8 cellular contexts compared by ENCODE assay signal in genomic region chr3:137792633-137793271, GRCh38. TPM values are rescaled to one million over a fixed set of nuclear protein-coding genes. Genes with fewer than 3 reads are reported as not detected.
A peak's percentile ranks its signal among the peaks of the same experiment; 100 is the strongest.
DNase-seq lines count a peak whose midpoint lies in the region; ATAC-seq and TF ChIP-seq lines count a peak whose summit lies in the region.

No MANE protein-coding gene starts in this region.

- H3K9me3 Mint-ChIP-seq in natural killer cell treated with Interleukin-12 subunit alpha and Interleukin-12 subunit beta and Interleukin-15 and Interleukin-18, amount 100 ng/mL, for 72 hours = no peaks in the 10 kb centered on the region

- no peaks in the 10 kb centered on the region for H3K36me3 ChIP-seq in ascending aorta

- no peak overlapping the region for H3K27ac Mint-ChIP-seq in natural killer cell treated with Interleukin-12 subunit alpha and Interleukin-12 subunit beta and Interleukin-15 and Interleukin-18, amount 100 ng/mL, for 72 hours

- no peaks in the 10 kb centered on the region for H3K27me3 ChIP-seq in ascending aorta

- H3K4me1 ChIP-seq in ascending aorta = no peaks in the 10 kb centered on the region

- peak; percentile 50 for DNase-seq in AG20443 (ENCODE audit: low spot score)
- DNase-seq in GM13977 (ENCODE audit: low spot score) = peak; percentile 15
- DNase-seq in RKO (ENCODE audit: low spot score) = peak; percentile 70
- peak; percentile 32 for DNase-seq in globus pallidus (ENCODE audit: low spot score)
- DNase-seq in natural killer cell treated with Interleukin-12 subunit alpha and Interleukin-12 subunit beta and Interleukin-15 and Interleukin-18, amount 100 ng/mL, for 72 hours (ENCODE audit: low spot score) = no peak
- no peak for DNase-seq in ascending aorta (ENCODE audit: low spot score in 2 of 2)

- in situ Hi-C loops in GM13977 (cut with MboI; ENCODE audit: low pct_unique_long_range_greater_than_20kb, low sequenced_read_pairs, unreplicated experiment) = no loop called here

- H3K4me3 Mint-ChIP-seq in natural killer cell treated with Interleukin-12 subunit alpha and Interleukin-12 subunit beta and Interleukin-15 and Interleukin-18, amount 100 ng/mL, for 72 hours = no peak overlapping the region

- no peaks in the 10 kb centered on the region for H3K4me1 Mint-ChIP-seq in natural killer cell treated with Interleukin-12 subunit alpha and Interleukin-12 subunit beta and Interleukin-15 and Interleukin-18, amount 100 ng/mL, for 72 hours (ENCODE audit: low read depth in 2 of 2)

- H3K9me3 ChIP-seq in ascending aorta = no peaks in the 10 kb centered on the region

- intact Hi-C loops in ascending aorta (cut with DNase I) = no loop called here

- H3K36me3 Mint-ChIP-seq in natural killer cell treated with Interleukin-12 subunit alpha and Interleukin-12 subunit beta and Interleukin-15 and Interleukin-18, amount 100 ng/mL, for 72 hours = no peaks in the 10 kb centered on the region

- H3K27me3 Mint-ChIP-seq in natural killer cell treated with Interleukin-12 subunit alpha and Interleukin-12 subunit beta and Interleukin-15 and Interleukin-18, amount 100 ng/mL, for 72 hours = peaks cover 0 to 8% of the 10 kb centered on the region in 2 donors

- no peak overlapping the region for H3K4me3 ChIP-seq in ascending aorta

- ATAC-seq in HG03469 (IDR thresholded peaks at IDR 0.05; ENCODE audit: unreplicated experiment) (no peak), HG02970 (IDR thresholded peaks at IDR 0.05; ENCODE audit: low FRiP score, unreplicated experiment) (no peak)
- no peak for ATAC-seq in natural killer cell treated with Interleukin-12 subunit alpha and Interleukin-12 subunit beta and Interleukin-15 and Interleukin-18, amount 100 ng/mL, for 72 hours

- TF ChIP-seq CTCF in GM13977 (IDR thresholded peaks at IDR 0.05; ENCODE audit: extremely low read depth, insufficient read depth, missing control alignments) = peak; percentile 63
- TF ChIP-seq CTCF in ascending aorta (IDR thresholded peaks at IDR 0.05) = no peak

- H3K27ac ChIP-seq in ascending aorta = no peak overlapping the region

RNA-seq across cellular contexts. Expression of gene SOX14, which starts 28.6 kb away (rescaled TPM):
- total RNA-seq in natural killer cell treated with Interleukin-12 subunit alpha and Interleukin-12 subunit beta and Interleukin-15 and Interleukin-18, amount 100 ng/mL, for 72 hours = not detected
- not detected for total RNA-seq in ascending aorta

Comparison
In these comparisons a context has a peak if more than half of its experiments do, and no peak if none do; other contexts are left out.
1. DNase-seq: peak in AG20443 (single experiment), GM13977 (single experiment), RKO (single experiment) and globus pallidus (single experiment); none in natural killer cell treated with Interleukin-12 subunit alpha and Interleukin-12 subunit beta and Interleukin-15 and Interleukin-18, amount 100 ng/mL, for 72 hours (single experiment) and ascending aorta (0 of 2).